ENCODE assay signal across 19 cellular contexts in genomic region chr5:62343428-62343827, GRCh38. TPM values are rescaled to one million over a fixed set of nuclear protein-coding genes. Genes with fewer than 3 reads are reported as not detected.
A peak's percentile ranks its signal among the peaks of the same experiment; 100 is the strongest.
DNase-seq lines count a peak whose midpoint lies in the region; ATAC-seq and TF ChIP-seq lines count a peak whose summit lies in the region.
"Had no signal": no experiment of that assay in that cellular context is flagged by ENCODE, and none has a peak within 500 bp of the region (broad histone marks: within the 10 kb centered on the region; RNA-seq: fewer than 3 reads in every experiment).

No MANE protein-coding gene starts in this region.

- no peaks in the 10 kb centered on the region for H3K9me3 Mint-ChIP-seq in activated naive CD8-positive, alpha-beta T cell treated with anti-CD3 and anti-CD28 coated beads, Interleukin-2, amount 50 U/mL, for 24 hours
- H3K9me3 Mint-ChIP-seq in naive B cell (no peaks in the 10 kb centered on the region), Calu3 (ENCODE audit: low read depth, unreplicated experiment) (no peaks in the 10 kb centered on the region)
- H3K9me3 Mint-ChIP-seq: GM23338 had no signal

- WGBS in suprapubic skin, result 97% methylated on average over 1 of the region's 1 CpG

- H3K4me1 Mint-ChIP-seq in activated naive CD8-positive, alpha-beta T cell treated with anti-CD3 and anti-CD28 coated beads, Interleukin-2, amount 50 U/mL, for 24 hours, result peaks cover 56% of the 10 kb centered on the region
- H3K4me1 Mint-ChIP-seq in naive B cell (peaks cover 30 to 45% (median 43%) of the 10 kb centered on the region in 3 donors), Calu3 (ENCODE audit: low read depth, unreplicated experiment) (peaks cover 20% of the 10 kb centered on the region)

- intact Hi-C loops in Calu3 (cut with micrococcal nuclease; ENCODE audit: unreplicated experiment), result no loop called here

- peaks cover 6% of the 10 kb centered on the region for H3K36me3 ChIP-seq in suprapubic skin
- H3K36me3 ChIP-seq: adrenal gland, right lobe of liver, transverse colon had no signal

- peaks cover 34% of the 10 kb centered on the region for H3K36me3 Mint-ChIP-seq in activated naive CD8-positive, alpha-beta T cell treated with anti-CD3 and anti-CD28 coated beads, Interleukin-2, amount 50 U/mL, for 24 hours (ENCODE audit: low read depth)
- H3K36me3 Mint-ChIP-seq in naive B cell (no peaks in the 10 kb centered on the region), Calu3 (ENCODE audit: insufficient read depth, unreplicated experiment) (peaks cover 8% of the 10 kb centered on the region)

- no peak for TF ChIP-seq EP300 in suprapubic skin (IDR thresholded peaks at IDR 0.05)

- no peak for TF ChIP-seq POLR2A in suprapubic skin (IDR thresholded peaks at IDR 0.05)

- H3K27me3 ChIP-seq in suprapubic skin, result no peaks in the 10 kb centered on the region
- H3K27me3 ChIP-seq: adrenal gland, right lobe of liver, transverse colon had no signal

- DNase-seq in EL (peak; percentile 5), LHCN-M2 (ENCODE audit: low read depth) (peak; percentile 18), naive B cell (no peak), suprapubic skin (ENCODE audit: low spot score in 2 of 2) (no peak), Calu3 (no peak)
- no peak for DNase-seq in activated naive CD8-positive, alpha-beta T cell treated with anti-CD3 and anti-CD28 coated beads, Interleukin-2, amount 50 U/mL, for 24 hours
- no peak for DNase-seq in stimulated activated CD4-positive, alpha-beta T cell treated with anti-CD3 and anti-CD28 coated beads, Interleukin-2, amount 100 ng/mL, for 48 hours
- DNase-seq: adrenal gland; C1 segment of cervical spinal cord; MM.1S; NCI-H2029 treated with DMSO at 0.1 percent for 48 hours; NCI-H524 treated with DMSO at 0.1 percent for 48 hours; OCI-M1; right lobe of liver; SK-N-SH; stimulated activated CD8-positive, alpha-beta memory T cell treated with anti-CD3 and anti-CD28 coated beads, Interleukin-4, amount 100 ng/mL, for 48 hours; transverse colon had no signal

- no peak for TF ChIP-seq CTCF in suprapubic skin (IDR thresholded peaks at IDR 0.05)
- TF ChIP-seq CTCF in Calu3 (IDR thresholded peaks at IDR 0.05; ENCODE audit: unreplicated experiment), result no peak

- BruUV-seq in Calu3 (replicated peaks; lab: Mats Ljungman, UMichigan), result no TSS peak

- CTCF ChIA-PET in Calu3 (lab: Charles Lee), result interaction anchor here (1.2 to 1.4 kb wide), 3 partner anchors 15 to 120 kb away, joined by 3 to 7 read pairs (median 4); partner anchors contain the start of gene DIMT1

- no peak for ATAC-seq in activated naive CD8-positive, alpha-beta T cell treated with anti-CD3 and anti-CD28 coated beads, Interleukin-2, amount 50 U/mL, for 24 hours
- ATAC-seq in naive B cell (ENCODE audit: low read depth in 2 of 2) (no peak), HG03432 (IDR thresholded peaks at IDR 0.05; ENCODE audit: unreplicated experiment) (no peak)
- ATAC-seq: GM23338, right lobe of liver had no signal

- H3K4me1 ChIP-seq in suprapubic skin, result no peaks in the 10 kb centered on the region
- H3K4me1 ChIP-seq: adrenal gland, right lobe of liver had no signal

- no peak overlapping the region for H3K4me3 ChIP-seq in suprapubic skin
- H3K4me3 ChIP-seq: adrenal gland, GM23338, right lobe of liver, transverse colon had no signal

- H3K9me3 ChIP-seq in suprapubic skin, result no peaks in the 10 kb centered on the region
- H3K9me3 ChIP-seq: adrenal gland, right lobe of liver, SK-N-SH, transverse colon had no signal

- H3K27ac Mint-ChIP-seq in activated naive CD8-positive, alpha-beta T cell treated with anti-CD3 and anti-CD28 coated beads, Interleukin-2, amount 50 U/mL, for 24 hours, result peak overlapping the region; percentile 37
- H3K27ac Mint-ChIP-seq in naive B cell, result peak overlapping the region in 4 of 6 donors; percentile 6 to 84 (median 54)
- no peak overlapping the region for H3K27ac Mint-ChIP-seq in Calu3 (ENCODE audit: unreplicated experiment)

- H3K27ac ChIP-seq in suprapubic skin, result no peak overlapping the region
- H3K27ac ChIP-seq: adrenal gland, right lobe of liver, transverse colon had no signal

- H3K4me3 Mint-ChIP-seq in activated naive CD8-positive, alpha-beta T cell treated with anti-CD3 and anti-CD28 coated beads, Interleukin-2, amount 50 U/mL, for 24 hours, result no peak overlapping the region
- H3K4me3 Mint-ChIP-seq in naive B cell (no peak overlapping the region), Calu3 (ENCODE audit: low read depth, unreplicated experiment) (no peak overlapping the region)
- H3K4me3 Mint-ChIP-seq: GM23338 had no signal

- H3K27me3 Mint-ChIP-seq in activated naive CD8-positive, alpha-beta T cell treated with anti-CD3 and anti-CD28 coated beads, Interleukin-2, amount 50 U/mL, for 24 hours, result no peaks in the 10 kb centered on the region
- H3K27me3 Mint-ChIP-seq in naive B cell, result no peaks in the 10 kb centered on the region
- H3K27me3 Mint-ChIP-seq in Calu3 (ENCODE audit: unreplicated experiment), result no peaks in the 10 kb centered on the region

RNA-seq across cellular contexts. Expression of gene KIF2A, which starts 37.4 kb away (rescaled TPM):
- 49.4 and 58.1 TPM in 2 replicates for total RNA-seq in LHCN-M2 (2014; rRNA removed)
- 18.1 TPM for polyA plus RNA-seq in LHCN-M2 (2012)
- 10 to 100 TPM; 65.4 to 91.7 (median 86.3) TPM for polyA plus RNA-seq in naive B cell (ENCODE audit: low read depth in 6 of 6)
- total RNA-seq in suprapubic skin, result 10 to 100 TPM; 23.3 to 28.6 (median 25.0) TPM
- 76.9 and 81.4 TPM in 2 replicates for total RNA-seq in Calu3 (2022)

Comparison
In these comparisons a context has a peak if more than half of its experiments do, and no peak if none do; other contexts are left out.
1. DNase-seq: peak in EL (single experiment) and LHCN-M2 (single experiment); none in activated naive CD8-positive, alpha-beta T cell treated with anti-CD3 and anti-CD28 coated beads, Interleukin-2, amount 50 U/mL, for 24 hours (single experiment), naive B cell (single experiment), suprapubic skin (0 of 2), stimulated activated CD4-positive, alpha-beta T cell treated with anti-CD3 and anti-CD28 coated beads, Interleukin-2, amount 100 ng/mL, for 48 hours (0 of 2) and Calu3 (single experiment).